Comparison of ENCODE assay signal across 1 cellular context in the genomic region with DNA sequence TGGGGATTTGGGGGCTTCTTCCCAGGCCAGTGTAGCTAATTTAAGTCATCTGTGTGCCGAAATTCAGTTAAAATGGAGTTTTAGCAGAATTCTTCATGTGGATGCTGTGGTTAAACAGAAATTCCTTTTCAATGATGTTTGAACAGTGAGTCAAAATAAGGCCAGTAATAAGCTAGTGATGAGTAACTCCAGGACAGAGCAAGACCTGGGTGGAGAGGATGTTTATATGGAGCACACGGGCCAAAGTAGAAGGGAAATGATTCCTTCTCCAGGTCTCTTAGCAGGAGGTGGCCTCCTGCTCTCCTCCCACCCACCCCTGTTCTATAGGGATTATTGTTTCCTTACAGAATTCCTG.
TF ChIP-seq lines count a peak whose summit lies in the region.

No MANE protein-coding gene starts in this region.

TF ChIP-seq in HepG2, 621 proteins besides CTCF, POLR2A, EP300 and RAD21 (continued from another document):
- TF ChIP-seq DZIP1 (CRISPR knock-in tag; IDR thresholded peaks at IDR 0.05), result no peak
- no peak for TF ChIP-seq AFF4 (CRISPR knock-in tag; IDR thresholded peaks at IDR 0.05)
- no peak for TF ChIP-seq CC2D1A (CRISPR knock-in tag; IDR thresholded peaks at IDR 0.05)
- TF ChIP-seq, protein P1, sequence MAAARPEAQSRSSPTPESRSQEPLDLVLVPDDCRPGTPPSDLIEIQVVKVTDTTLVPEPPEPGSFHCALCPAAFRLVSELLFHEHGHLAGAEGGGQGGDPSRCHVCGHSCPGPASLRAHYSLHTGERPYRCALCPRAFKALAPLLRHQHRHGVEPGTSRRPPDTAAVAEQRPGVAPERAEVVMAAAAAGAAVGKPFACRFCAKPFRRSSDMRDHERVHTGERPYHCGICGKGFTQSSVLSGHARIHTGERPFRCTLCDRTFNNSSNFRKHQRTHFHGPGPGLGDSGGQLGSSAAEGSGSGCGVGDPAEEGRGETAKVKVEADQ (CRISPR knock-in tag; IDR thresholded peaks at IDR 0.05; ENCODE audit: borderline replicate concordance), result no peak
- TF ChIP-seq ZNF317 (CRISPR knock-in tag; IDR thresholded peaks at IDR 0.05), result no peak
- TF ChIP-seq, protein P2, sequence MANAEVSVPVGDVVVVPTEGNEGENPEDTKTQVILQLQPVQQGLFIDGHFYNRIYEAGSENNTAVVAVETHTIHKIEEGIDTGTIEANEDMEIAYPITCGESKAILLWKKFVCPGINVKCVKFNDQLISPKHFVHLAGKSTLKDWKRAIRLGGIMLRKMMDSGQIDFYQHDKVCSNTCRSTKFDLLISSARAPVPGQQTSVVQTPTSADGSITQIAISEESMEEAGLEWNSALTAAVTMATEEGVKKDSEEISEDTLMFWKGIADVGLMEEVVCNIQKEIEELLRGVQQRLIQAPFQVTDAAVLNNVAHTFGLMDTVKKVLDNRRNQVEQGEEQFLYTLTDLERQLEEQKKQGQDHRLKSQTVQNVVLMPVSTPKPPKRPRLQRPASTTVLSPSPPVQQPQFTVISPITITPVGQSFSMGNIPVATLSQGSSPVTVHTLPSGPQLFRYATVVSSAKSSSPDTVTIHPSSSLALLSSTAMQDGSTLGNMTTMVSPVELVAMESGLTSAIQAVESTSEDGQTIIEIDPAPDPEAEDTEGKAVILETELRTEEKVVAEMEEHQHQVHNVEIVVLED (CRISPR knock-in tag; IDR thresholded peaks at IDR 0.05; ENCODE audit: borderline replicate concordance), result no peak
- TF ChIP-seq SAP130 (CRISPR knock-in tag; IDR thresholded peaks at IDR 0.05; ENCODE audit: low read depth), result 0 out of 2 replicates have a peak, but pooled peaks have one; percentile 21
- no peak for TF ChIP-seq SKI (IDR thresholded peaks at IDR 0.05; ENCODE audit: partially characterized antibody)
- TF ChIP-seq ZUFSP (CRISPR knock-in tag; IDR thresholded peaks at IDR 0.05; ENCODE audit: borderline replicate concordance), result no peak
- TF ChIP-seq SRSF1 (optimal IDR thresholded peaks at IDR 0.05; ENCODE audit: low read depth, low read length), result no peak
- TF ChIP-seq ZNF607 (CRISPR knock-in tag; IDR thresholded peaks at IDR 0.05; ENCODE audit: borderline replicate concordance), result no peak
- TF ChIP-seq FOSL2 (CRISPR knock-in tag; IDR thresholded peaks at IDR 0.05), result peak; percentile 53
- peak; percentile 13; the same call in 1 of the 2 replicates for TF ChIP-seq HMG20A (CRISPR knock-in tag; IDR thresholded peaks at IDR 0.05; ENCODE audit: borderline replicate concordance)
